Comparison of ENCODE assay signal across 10 cellular contexts in genomic region chr20:6169251-6169650, GRCh38. TPM values are rescaled to one million over a fixed set of nuclear protein-coding genes. Genes with fewer than 3 reads are reported as not detected.
DNase-seq lines count a peak whose midpoint lies in the region; ATAC-seq and TF ChIP-seq lines count a peak whose summit lies in the region.
"Had no signal": no experiment of that assay in that cellular context is flagged by ENCODE, and none has a peak within 500 bp of the region (broad histone marks: within the 10 kb centered on the region; RNA-seq: fewer than 3 reads in every experiment).

No MANE protein-coding gene starts in this region.

- H3K9me3 Mint-ChIP-seq in endodermal cell = peaks cover 20% of the 10 kb centered on the region

- CTCF ChIA-PET in SK-N-SH (lab: Yijun Ruan, JAX) = interaction anchor here (1.1 to 2.0 kb wide), 3 partner anchors 8 to 27 kb away, joined by 3 to 6 read pairs (median 3); no protein-coding TSS in a partner anchor

- H3K4me1 Mint-ChIP-seq in endodermal cell = no peaks in the 10 kb centered on the region

- H3K4me3 Mint-ChIP-seq in endodermal cell = no peak overlapping the region

- peak; percentile 47 for TF ChIP-seq RAD21 in SK-N-SH (IDR thresholded peaks at IDR 0.05; ENCODE audit: low read length)

- no peaks in the 10 kb centered on the region for H3K36me3 Mint-ChIP-seq in endodermal cell (ENCODE audit: low read depth)

- no peaks in the 10 kb centered on the region for H3K79me2 ChIP-seq in SK-N-SH (ENCODE audit: insufficient read depth)
- no peaks in the 10 kb centered on the region for H3K79me2 ChIP-seq in OCI-LY1 (ENCODE audit: insufficient read depth, low read length)

- H3F3A ChIP-seq in SK-N-SH (replicated peaks; ENCODE audit: insufficient read depth) (no peaks in the 10 kb centered on the region), OCI-LY1 (ENCODE audit: insufficient read depth, low read length) (no peaks in the 10 kb centered on the region)

- H3K27ac ChIP-seq in SK-N-SH (ENCODE audit: low read depth in 2 of 2, low read length in 1 of 2) (no peak overlapping the region), OCI-LY1 (ENCODE audit: low read depth, low read length, poor library complexity, severe bottlenecking) (no peak overlapping the region), endodermal cell (ENCODE audit: low read depth, low read length) (no peak overlapping the region)

- TF ChIP-seq CTCF in SK-N-SH (IDR thresholded peaks at IDR 0.05) (no peak), OCI-LY1 (IDR thresholded peaks at IDR 0.05; ENCODE audit: low read length) (peak; percentile 23; the same call in 1 of the 2 replicates), endodermal cell (conservative IDR thresholded peaks at IDR 0.05) (peak; percentile 52)

- no peaks in the 10 kb centered on the region for H3K36me3 ChIP-seq in SK-N-SH (replicated peaks in 1 of 2; ENCODE audit: control insufficient read depth in 1 of 2, insufficient read depth in 2 of 2, low read length in 1 of 2)
- no peaks in the 10 kb centered on the region for H3K36me3 ChIP-seq in OCI-LY1 (ENCODE audit: insufficient read depth, low read length)
- H3K36me3 ChIP-seq in endodermal cell (ENCODE audit: control insufficient read depth, insufficient read depth, low read length) = no peaks in the 10 kb centered on the region

- H3K4me1 ChIP-seq in SK-N-SH (ENCODE audit: control insufficient read depth in 1 of 2, insufficient read depth in 2 of 2, low read depth in 1 of 2, low read length in 1 of 2) (no peaks in the 10 kb centered on the region), OCI-LY1 (ENCODE audit: insufficient read depth, low read length, severe bottlenecking) (no peaks in the 10 kb centered on the region), endodermal cell (ENCODE audit: control insufficient read depth, insufficient read depth, low read length) (no peaks in the 10 kb centered on the region)

- DNase-seq in SK-N-SH (no peak), endodermal cell (no peak), amniotic stem cell (lab: John Stamatoyannopoulos, UW) (no peak), NCI-H128 (lab: John Stamatoyannopoulos, UW; ENCODE audit: unreplicated experiment) (no peak), AML-193 (lab: John Stamatoyannopoulos, UW) (no peak)
- DNase-seq in activated T-cell treated with anti-CD3 and anti-CD28 coated beads, Interleukin-2, amount 50 U/mL, for 1 hour = no peak
- DNase-seq: amygdala; stimulated activated CD4-positive, alpha-beta T cell treated with anti-CD3 and anti-CD28 coated beads, Interleukin-4, amount 100 ng/mL, for 4 hours had no signal

- no peaks in the 10 kb centered on the region for H4K20me1 ChIP-seq in SK-N-SH (ENCODE audit: insufficient read depth)
- no peaks in the 10 kb centered on the region for H4K20me1 ChIP-seq in OCI-LY1 (ENCODE audit: insufficient read depth, low read length)

- POLR2A ChIA-PET in SK-N-SH (lab: Yijun Ruan, JAX) = no interaction called here

- H3K9me3 ChIP-seq in SK-N-SH (no peaks in the 10 kb centered on the region), OCI-LY1 (ENCODE audit: low read length) (no peaks in the 10 kb centered on the region), endodermal cell (ENCODE audit: control insufficient read depth, low read length) (peaks cover 25% of the 10 kb centered on the region)

- H2AFZ ChIP-seq in SK-N-SH (ENCODE audit: low read depth) (no peak overlapping the region), OCI-LY1 (ENCODE audit: low read length) (no peak overlapping the region)

- H3K4me3 ChIP-seq in SK-N-SH (ENCODE audit: low read depth in 2 of 2, low read length in 1 of 2) = no peak overlapping the region
- no peak overlapping the region for H3K4me3 ChIP-seq in OCI-LY1 (ENCODE audit: low read depth, low read length, poor library complexity, severe bottlenecking)
- no peak overlapping the region for H3K4me3 ChIP-seq in endodermal cell (ENCODE audit: low read length)

- no peaks in the 10 kb centered on the region for H3K9me2 ChIP-seq in SK-N-SH
- no peaks in the 10 kb centered on the region for H3K9me2 ChIP-seq in OCI-LY1 (ENCODE audit: low read depth, low read length)

- no peak for TF ChIP-seq EP300 in SK-N-SH (IDR thresholded peaks at IDR 0.05; ENCODE audit: borderline replicate concordance in 1 of 2, low read depth in 1 of 2, low read length in 1 of 2)

- H3K27ac Mint-ChIP-seq in endodermal cell = no peak overlapping the region

- no peak for ATAC-seq in SK-N-SH treated with all-trans-retinoic acid at 6 μM for 48 hours

- H3K9ac ChIP-seq in SK-N-SH (no peak overlapping the region), OCI-LY1 (ENCODE audit: low read length) (no peak overlapping the region), endodermal cell (ENCODE audit: extremely low read depth, low read length, poor library complexity, severe bottlenecking) (no peak overlapping the region)

- no peaks in the 10 kb centered on the region for H3K27me3 Mint-ChIP-seq in endodermal cell (ENCODE audit: insufficient read depth)

- H3K4me2 ChIP-seq in SK-N-SH (no peak overlapping the region), OCI-LY1 (ENCODE audit: low read length) (no peak overlapping the region)

- H3K27me3 ChIP-seq in SK-N-SH (ENCODE audit: insufficient read depth) = no peaks in the 10 kb centered on the region
- no peaks in the 10 kb centered on the region for H3K27me3 ChIP-seq in OCI-LY1 (ENCODE audit: insufficient read depth, low read length)
- H3K27me3 ChIP-seq in endodermal cell (ENCODE audit: control insufficient read depth, insufficient read depth, low read length, poor library complexity, severe bottlenecking) = no peaks in the 10 kb centered on the region

TF ChIP-seq in SK-N-SH, 30 proteins besides CTCF, POLR2A, EP300 and RAD21 (continues in another document):
- TF ChIP-seq MEF2A (IDR thresholded peaks at IDR 0.05; ENCODE audit: borderline replicate concordance, low read depth) = no peak
- TF ChIP-seq IRF3 (IDR thresholded peaks at IDR 0.05; ENCODE audit: low read depth, low read length) = no peak
- no peak for TF ChIP-seq ELF1 (IDR thresholded peaks at IDR 0.05)
- TF ChIP-seq USF2 (IDR thresholded peaks at IDR 0.05; ENCODE audit: borderline replicate concordance, low read depth, low read length) = no peak
- no peak for TF ChIP-seq MXI1 (IDR thresholded peaks at IDR 0.05; ENCODE audit: low read depth, low read length)
- TF ChIP-seq SIN3A (IDR thresholded peaks at IDR 0.05; ENCODE audit: borderline replicate concordance, low read depth, low read length) = no peak

TF ChIP-seq in SK-N-SH treated with all-trans-retinoic acid at 6 μM for 48 hours, 23 proteins besides CTCF, POLR2A, EP300 and RAD21:
- TF ChIP-seq TOX (CRISPR knock-in tag; IDR thresholded peaks at IDR 0.05; ENCODE audit: borderline replicate concordance) (no peak), ZNF70 (CRISPR knock-in tag; IDR thresholded peaks at IDR 0.05) (no peak), OSR1 (CRISPR knock-in tag; IDR thresholded peaks at IDR 0.05) (no peak), ZNF565 (CRISPR knock-in tag; conservative IDR thresholded peaks at IDR 0.05; ENCODE audit: low read depth) (no peak), ZFP3 (CRISPR knock-in tag; IDR thresholded peaks at IDR 0.05) (no peak), PPARA (CRISPR knock-in tag; IDR thresholded peaks at IDR 0.05; ENCODE audit: borderline replicate concordance) (no peak), ISL1 (CRISPR knock-in tag; IDR thresholded peaks at IDR 0.05) (no peak), ESRRG (CRISPR knock-in tag; IDR thresholded peaks at IDR 0.05) (no peak), SNAI2 (CRISPR knock-in tag; IDR thresholded peaks at IDR 0.05) (no peak), TSHZ2 (CRISPR knock-in tag; IDR thresholded peaks at IDR 0.05) (no peak), RARB (CRISPR knock-in tag; IDR thresholded peaks at IDR 0.05) (no peak), CSDC2 (CRISPR knock-in tag; IDR thresholded peaks at IDR 0.05) (no peak)

RNA-seq across cellular contexts. Expression of gene FERMT1, which starts 46.4 kb away (rescaled TPM):
- polyA plus RNA-seq in SK-N-SH (2012; rRNA removed) = 0.81 and 0.93 TPM in 2 replicates
- 0.64 and 0.68 TPM in 2 replicates for polyA plus RNA-seq in SK-N-SH (2012; cell fraction: cytosol; rRNA removed)
- polyA plus RNA-seq in SK-N-SH (2012; cell fraction: nucleus; rRNA removed) = 0.88 and 0.91 TPM in 2 replicates
- 1 to 10 TPM; 3.5 to 4.1 TPM for total RNA-seq in endodermal cell
- polyA plus RNA-seq in endodermal cell (2013, experiment 1 of 2) = 0.93 TPM
- polyA plus RNA-seq in endodermal cell (2013, experiment 2 of 2) = 1.0 TPM
